ENCODE assay signal across 1 cellular context in the genomic region with DNA sequence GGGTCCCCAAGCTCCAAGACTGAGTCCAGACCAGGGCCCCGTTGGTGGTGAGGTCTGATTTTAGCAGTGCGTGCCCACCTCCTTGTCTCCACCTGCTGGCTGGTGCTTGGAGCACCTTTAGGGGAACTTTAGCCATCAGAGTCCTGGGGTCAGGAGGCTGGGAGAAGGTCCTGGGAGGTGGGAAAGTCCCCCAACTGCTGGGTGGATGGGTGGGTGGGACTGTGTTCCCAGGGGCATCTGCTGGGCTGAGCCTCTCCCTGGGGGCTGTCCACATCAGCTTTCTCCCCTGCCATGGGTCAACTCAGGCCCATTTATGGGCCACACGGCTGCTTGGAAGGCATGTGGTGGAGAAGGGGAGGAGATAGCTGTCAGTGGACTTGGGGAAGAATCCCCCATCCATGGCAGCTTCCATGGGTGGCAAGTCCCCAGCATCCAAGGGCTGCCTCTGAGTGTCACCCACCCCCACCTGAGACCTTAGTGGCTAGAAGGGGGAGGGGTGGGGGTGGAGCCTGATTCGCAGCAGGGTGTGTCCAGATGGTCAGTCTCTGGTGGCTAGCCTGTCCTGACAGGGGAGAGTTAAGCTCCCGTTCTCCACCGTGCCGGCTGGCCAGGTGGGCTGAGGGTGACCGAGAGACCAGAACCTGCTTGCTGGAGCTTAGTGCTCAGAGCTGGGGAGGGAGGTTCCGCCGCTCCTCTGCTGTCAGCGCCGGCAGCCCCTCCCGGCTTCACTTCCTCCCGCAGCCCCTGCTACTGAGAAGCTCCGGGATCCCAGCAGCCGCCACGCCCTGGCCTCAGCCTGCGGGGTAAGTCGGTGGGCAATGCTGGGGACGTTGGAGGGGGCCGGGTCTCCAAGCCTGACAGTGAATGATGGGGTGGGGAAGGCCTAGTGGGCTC.
TF ChIP-seq lines count a peak whose summit lies in the region.

A gene with protein sequence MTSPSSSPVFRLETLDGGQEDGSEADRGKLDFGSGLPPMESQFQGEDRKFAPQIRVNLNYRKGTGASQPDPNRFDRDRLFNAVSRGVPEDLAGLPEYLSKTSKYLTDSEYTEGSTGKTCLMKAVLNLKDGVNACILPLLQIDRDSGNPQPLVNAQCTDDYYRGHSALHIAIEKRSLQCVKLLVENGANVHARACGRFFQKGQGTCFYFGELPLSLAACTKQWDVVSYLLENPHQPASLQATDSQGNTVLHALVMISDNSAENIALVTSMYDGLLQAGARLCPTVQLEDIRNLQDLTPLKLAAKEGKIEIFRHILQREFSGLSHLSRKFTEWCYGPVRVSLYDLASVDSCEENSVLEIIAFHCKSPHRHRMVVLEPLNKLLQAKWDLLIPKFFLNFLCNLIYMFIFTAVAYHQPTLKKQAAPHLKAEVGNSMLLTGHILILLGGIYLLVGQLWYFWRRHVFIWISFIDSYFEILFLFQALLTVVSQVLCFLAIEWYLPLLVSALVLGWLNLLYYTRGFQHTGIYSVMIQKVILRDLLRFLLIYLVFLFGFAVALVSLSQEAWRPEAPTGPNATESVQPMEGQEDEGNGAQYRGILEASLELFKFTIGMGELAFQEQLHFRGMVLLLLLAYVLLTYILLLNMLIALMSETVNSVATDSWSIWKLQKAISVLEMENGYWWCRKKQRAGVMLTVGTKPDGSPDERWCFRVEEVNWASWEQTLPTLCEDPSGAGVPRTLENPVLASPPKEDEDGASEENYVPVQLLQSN (plus strand): TSS at position 541 of the 894 bp plus-strand sequence. CDS start 2,098 bp downstream, outside the sequence.

TF ChIP-seq in GM12878, 131 proteins besides CTCF, POLR2A, EP300 and RAD21 (continued from another document and continues in another):
- TF ChIP-seq, protein P1, sequence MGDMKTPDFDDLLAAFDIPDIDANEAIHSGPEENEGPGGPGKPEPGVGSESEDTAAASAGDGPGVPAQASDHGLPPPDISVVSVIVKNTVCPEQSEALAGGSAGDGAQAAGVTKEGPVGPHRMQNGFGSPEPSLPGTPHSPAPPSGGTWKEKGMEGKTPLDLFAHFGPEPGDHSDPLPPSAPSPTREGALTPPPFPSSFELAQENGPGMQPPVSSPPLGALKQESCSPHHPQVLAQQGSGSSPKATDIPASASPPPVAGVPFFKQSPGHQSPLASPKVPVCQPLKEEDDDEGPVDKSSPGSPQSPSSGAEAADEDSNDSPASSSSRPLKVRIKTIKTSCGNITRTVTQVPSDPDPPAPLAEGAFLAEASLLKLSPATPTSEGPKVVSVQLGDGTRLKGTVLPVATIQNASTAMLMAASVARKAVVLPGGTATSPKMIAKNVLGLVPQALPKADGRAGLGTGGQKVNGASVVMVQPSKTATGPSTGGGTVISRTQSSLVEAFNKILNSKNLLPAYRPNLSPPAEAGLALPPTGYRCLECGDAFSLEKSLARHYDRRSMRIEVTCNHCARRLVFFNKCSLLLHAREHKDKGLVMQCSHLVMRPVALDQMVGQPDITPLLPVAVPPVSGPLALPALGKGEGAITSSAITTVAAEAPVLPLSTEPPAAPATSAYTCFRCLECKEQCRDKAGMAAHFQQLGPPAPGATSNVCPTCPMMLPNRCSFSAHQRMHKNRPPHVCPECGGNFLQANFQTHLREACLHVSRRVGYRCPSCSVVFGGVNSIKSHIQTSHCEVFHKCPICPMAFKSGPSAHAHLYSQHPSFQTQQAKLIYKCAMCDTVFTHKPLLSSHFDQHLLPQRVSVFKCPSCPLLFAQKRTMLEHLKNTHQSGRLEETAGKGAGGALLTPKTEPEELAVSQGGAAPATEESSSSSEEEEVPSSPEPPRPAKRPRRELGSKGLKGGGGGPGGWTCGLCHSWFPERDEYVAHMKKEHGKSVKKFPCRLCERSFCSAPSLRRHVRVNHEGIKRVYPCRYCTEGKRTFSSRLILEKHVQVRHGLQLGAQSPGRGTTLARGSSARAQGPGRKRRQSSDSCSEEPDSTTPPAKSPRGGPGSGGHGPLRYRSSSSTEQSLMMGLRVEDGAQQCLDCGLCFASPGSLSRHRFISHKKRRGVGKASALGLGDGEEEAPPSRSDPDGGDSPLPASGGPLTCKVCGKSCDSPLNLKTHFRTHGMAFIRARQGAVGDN (IDR thresholded peaks at IDR 0.05), result 0 out of 2 replicates have a peak, but pooled peaks have one; percentile 37
- TF ChIP-seq ZNF217 (IDR thresholded peaks at IDR 0.05) (no peak), BHLHE40 (IDR thresholded peaks at IDR 0.05; ENCODE audit: borderline replicate concordance in 1 of 2, low read depth in 2 of 2, low read length in 1 of 2) (peak; percentile 29 to 55; a peak in 2 of 4 replicates), RELA (IDR thresholded peaks at IDR 0.05; ENCODE audit: borderline replicate concordance, partially characterized antibody) (peak; percentile 67), SREBF1 (IDR thresholded peaks at IDR 0.05; ENCODE audit: low read length) (no peak), HDGF (IDR thresholded peaks at IDR 0.05) (0 out of 2 replicates have a peak, but pooled peaks have one; percentile 30), ZZZ3 (IDR thresholded peaks at IDR 0.05; ENCODE audit: control insufficient read depth, insufficient read length, low read depth) (no peak), TBL1XR1 (IDR thresholded peaks at IDR 0.05; ENCODE audit: low read depth, low read length) (no peak), SMARCA5 (IDR thresholded peaks at IDR 0.05) (peak; percentile 87), ZSCAN29 (IDR thresholded peaks at IDR 0.05) (no peak), CREM (IDR thresholded peaks at IDR 0.05; ENCODE audit: low read depth) (0 out of 2 replicates have a peak, but pooled peaks have one; percentile 31), MXI1 (IDR thresholded peaks at IDR 0.05; ENCODE audit: low read depth, low read length) (peak; percentile 75), HDAC2 (IDR thresholded peaks at IDR 0.05) (no peak), GATAD2B (conservative IDR thresholded peaks at IDR 0.05; ENCODE audit: low read depth) (peak; percentile 53; the same call in 1 of the 2 replicates), IRF4 (IDR thresholded peaks at IDR 0.05; ENCODE audit: low read depth, low read length) (0 out of 2 replicates have a peak, but pooled peaks have one; percentile 6), FOXK2 (IDR thresholded peaks at IDR 0.05) (no peak), POU2F2 (IDR thresholded peaks at IDR 0.05; ENCODE audit: borderline replicate concordance, low read depth, low read length) (0 out of 3 replicates have a peak, but pooled peaks have one; percentile 6), BRCA1 (IDR thresholded peaks at IDR 0.05; ENCODE audit: low read depth, low read length) (no peak), TCF7 (IDR thresholded peaks at IDR 0.05; ENCODE audit: borderline replicate concordance) (no peak), MTA3 (IDR thresholded peaks at IDR 0.05; ENCODE audit: borderline replicate concordance, low read length) (no peak; the same call in 1 of the 2 replicates), YY1 (IDR thresholded peaks at IDR 0.05; ENCODE audit: low read depth, low read length) (peak; percentile 64; the same call in 1 of the 2 replicates), KAT2A (conservative IDR thresholded peaks at IDR 0.05; ENCODE audit: control insufficient read depth, low read depth, low read length) (no peak), SMAD5 (IDR thresholded peaks at IDR 0.05; ENCODE audit: low read depth) (no peak), RB1 (IDR thresholded peaks at IDR 0.05; ENCODE audit: borderline replicate concordance) (no peak; the same call in 1 of the 2 replicates), MEF2B (IDR thresholded peaks at IDR 0.05; ENCODE audit: partially characterized antibody, poor library complexity, severe bottlenecking) (peak; percentile 89), CREB1 (IDR thresholded peaks at IDR 0.05; ENCODE audit: low read depth) (0 out of 2 replicates have a peak, but pooled peaks have one; percentile 46), NFIC (IDR thresholded peaks at IDR 0.05; ENCODE audit: low read depth, low read length) (no peak)
- TF ChIP-seq, protein P2, sequence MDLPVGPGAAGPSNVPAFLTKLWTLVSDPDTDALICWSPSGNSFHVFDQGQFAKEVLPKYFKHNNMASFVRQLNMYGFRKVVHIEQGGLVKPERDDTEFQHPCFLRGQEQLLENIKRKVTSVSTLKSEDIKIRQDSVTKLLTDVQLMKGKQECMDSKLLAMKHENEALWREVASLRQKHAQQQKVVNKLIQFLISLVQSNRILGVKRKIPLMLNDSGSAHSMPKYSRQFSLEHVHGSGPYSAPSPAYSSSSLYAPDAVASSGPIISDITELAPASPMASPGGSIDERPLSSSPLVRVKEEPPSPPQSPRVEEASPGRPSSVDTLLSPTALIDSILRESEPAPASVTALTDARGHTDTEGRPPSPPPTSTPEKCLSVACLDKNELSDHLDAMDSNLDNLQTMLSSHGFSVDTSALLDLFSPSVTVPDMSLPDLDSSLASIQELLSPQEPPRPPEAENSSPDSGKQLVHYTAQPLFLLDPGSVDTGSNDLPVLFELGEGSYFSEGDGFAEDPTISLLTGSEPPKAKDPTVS (IDR thresholded peaks at IDR 0.05; ENCODE audit: low read depth, low read length), result no peak
- TF ChIP-seq, protein P3, sequence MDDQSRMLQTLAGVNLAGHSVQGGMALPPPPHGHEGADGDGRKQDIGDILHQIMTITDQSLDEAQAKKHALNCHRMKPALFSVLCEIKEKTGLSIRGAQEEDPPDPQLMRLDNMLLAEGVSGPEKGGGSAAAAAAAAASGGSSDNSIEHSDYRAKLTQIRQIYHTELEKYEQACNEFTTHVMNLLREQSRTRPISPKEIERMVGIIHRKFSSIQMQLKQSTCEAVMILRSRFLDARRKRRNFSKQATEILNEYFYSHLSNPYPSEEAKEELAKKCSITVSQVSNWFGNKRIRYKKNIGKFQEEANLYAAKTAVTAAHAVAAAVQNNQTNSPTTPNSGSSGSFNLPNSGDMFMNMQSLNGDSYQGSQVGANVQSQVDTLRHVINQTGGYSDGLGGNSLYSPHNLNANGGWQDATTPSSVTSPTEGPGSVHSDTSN (IDR thresholded peaks at IDR 0.05; ENCODE audit: insufficient replicate concordance, low read depth, low read length), result no peak
- TF ChIP-seq, protein P4, sequence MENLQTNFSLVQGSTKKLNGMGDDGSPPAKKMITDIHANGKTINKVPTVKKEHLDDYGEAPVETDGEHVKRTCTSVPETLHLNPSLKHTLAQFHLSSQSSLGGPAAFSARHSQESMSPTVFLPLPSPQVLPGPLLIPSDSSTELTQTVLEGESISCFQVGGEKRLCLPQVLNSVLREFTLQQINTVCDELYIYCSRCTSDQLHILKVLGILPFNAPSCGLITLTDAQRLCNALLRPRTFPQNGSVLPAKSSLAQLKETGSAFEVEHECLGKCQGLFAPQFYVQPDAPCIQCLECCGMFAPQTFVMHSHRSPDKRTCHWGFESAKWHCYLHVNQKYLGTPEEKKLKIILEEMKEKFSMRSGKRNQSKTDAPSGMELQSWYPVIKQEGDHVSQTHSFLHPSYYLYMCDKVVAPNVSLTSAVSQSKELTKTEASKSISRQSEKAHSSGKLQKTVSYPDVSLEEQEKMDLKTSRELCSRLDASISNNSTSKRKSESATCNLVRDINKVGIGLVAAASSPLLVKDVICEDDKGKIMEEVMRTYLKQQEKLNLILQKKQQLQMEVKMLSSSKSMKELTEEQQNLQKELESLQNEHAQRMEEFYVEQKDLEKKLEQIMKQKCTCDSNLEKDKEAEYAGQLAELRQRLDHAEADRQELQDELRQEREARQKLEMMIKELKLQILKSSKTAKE (IDR thresholded peaks at IDR 0.05; ENCODE audit: low read depth, poor library complexity, severe bottlenecking), result peak; percentile 36
- TF ChIP-seq, protein P5, sequence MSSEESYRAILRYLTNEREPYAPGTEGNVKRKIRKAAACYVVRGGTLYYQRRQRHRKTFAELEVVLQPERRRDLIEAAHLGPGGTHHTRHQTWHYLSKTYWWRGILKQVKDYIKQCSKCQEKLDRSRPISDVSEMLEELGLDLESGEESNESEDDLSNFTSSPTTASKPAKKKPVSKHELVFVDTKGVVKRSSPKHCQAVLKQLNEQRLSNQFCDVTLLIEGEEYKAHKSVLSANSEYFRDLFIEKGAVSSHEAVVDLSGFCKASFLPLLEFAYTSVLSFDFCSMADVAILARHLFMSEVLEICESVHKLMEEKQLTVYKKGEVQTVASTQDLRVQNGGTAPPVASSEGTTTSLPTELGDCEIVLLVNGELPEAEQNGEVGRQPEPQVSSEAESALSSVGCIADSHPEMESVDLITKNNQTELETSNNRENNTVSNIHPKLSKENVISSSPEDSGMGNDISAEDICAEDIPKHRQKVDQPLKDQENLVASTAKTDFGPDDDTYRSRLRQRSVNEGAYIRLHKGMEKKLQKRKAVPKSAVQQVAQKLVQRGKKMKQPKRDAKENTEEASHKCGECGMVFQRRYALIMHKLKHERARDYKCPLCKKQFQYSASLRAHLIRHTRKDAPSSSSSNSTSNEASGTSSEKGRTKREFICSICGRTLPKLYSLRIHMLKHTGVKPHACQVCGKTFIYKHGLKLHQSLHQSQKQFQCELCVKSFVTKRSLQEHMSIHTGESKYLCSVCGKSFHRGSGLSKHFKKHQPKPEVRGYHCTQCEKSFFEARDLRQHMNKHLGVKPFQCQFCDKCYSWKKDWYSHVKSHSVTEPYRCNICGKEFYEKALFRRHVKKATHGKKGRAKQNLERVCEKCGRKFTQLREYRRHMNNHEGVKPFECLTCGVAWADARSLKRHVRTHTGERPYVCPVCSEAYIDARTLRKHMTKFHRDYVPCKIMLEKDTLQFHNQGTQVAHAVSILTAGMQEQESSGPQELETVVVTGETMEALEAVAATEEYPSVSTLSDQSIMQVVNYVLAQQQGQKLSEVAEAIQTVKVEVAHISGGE (CRISPR knock-in tag; IDR thresholded peaks at IDR 0.05), result no peak
- TF ChIP-seq, protein P6, sequence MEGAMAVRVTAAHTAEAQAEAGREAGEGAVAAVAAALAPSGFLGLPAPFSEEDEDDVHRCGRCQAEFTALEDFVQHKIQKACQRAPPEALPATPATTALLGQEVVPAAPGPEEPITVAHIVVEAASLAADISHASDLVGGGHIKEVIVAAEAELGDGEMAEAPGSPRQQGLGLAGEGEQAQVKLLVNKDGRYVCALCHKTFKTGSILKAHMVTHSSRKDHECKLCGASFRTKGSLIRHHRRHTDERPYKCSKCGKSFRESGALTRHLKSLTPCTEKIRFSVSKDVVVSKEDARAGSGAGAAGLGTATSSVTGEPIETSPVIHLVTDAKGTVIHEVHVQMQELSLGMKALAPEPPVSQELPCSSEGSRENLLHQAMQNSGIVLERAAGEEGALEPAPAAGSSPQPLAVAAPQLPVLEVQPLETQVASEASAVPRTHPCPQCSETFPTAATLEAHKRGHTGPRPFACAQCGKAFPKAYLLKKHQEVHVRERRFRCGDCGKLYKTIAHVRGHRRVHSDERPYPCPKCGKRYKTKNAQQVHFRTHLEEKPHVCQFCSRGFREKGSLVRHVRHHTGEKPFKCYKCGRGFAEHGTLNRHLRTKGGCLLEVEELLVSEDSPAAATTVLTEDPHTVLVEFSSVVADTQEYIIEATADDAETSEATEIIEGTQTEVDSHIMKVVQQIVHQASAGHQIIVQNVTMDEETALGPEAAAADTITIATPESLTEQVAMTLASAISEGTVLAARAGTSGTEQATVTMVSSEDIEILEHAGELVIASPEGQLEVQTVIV (IDR thresholded peaks at IDR 0.05; ENCODE audit: borderline replicate concordance, partially characterized antibody), result no peak
